Comparison of ENCODE assay signal across 16 cellular contexts in genomic region chr7:74379938-74380337, GRCh38.
A peak's percentile ranks its signal among the peaks of the same experiment; 100 is the strongest.
DNase-seq lines count a peak whose midpoint lies in the region; ATAC-seq and TF ChIP-seq lines count a peak whose summit lies in the region.
"Had no signal": no experiment of that assay in that cellular context is flagged by ENCODE, and none has a peak within 500 bp of the region (broad histone marks: within the 10 kb centered on the region; RNA-seq: fewer than 3 reads in every experiment).

No MANE protein-coding gene starts in this region.

- 0 out of 2 replicates have a peak, but pooled peaks cover 3% of the 10 kb centered on the region for H3K36me3 ChIP-seq in GM23338 (ENCODE audit: insufficient read depth)
- H3K36me3 ChIP-seq: gastrocnemius medialis had no signal

- no peaks in the 10 kb centered on the region for H4K20me1 ChIP-seq in GM23338 (replicated peaks; ENCODE audit: insufficient read depth)

- H3K4me1 ChIP-seq in GM23338 (ENCODE audit: insufficient read depth): no peaks in the 10 kb centered on the region
- H3K4me1 ChIP-seq: Caco-2, gastrocnemius medialis had no signal

- CTCF ChIA-PET in MCF 10A (lab: Yijun Ruan, JAX): interaction anchor here (1.0 to 3.0 kb wide), 4 partner anchors 11 to 174 kb away, joined by 3 to 13 read pairs (median 6); no protein-coding TSS in a partner anchor

- H3K27me3 ChIP-seq in layer of hippocampus (ENCODE audit: control insufficient read depth, insufficient read depth, low read length): no peaks in the 10 kb centered on the region
- no peaks in the 10 kb centered on the region for H3K27me3 ChIP-seq in GM23338 (ENCODE audit: insufficient read depth)
- H3K27me3 ChIP-seq: gastrocnemius medialis had no signal

- H3K4me1 Mint-ChIP-seq in brain: peaks cover 7% of the 10 kb centered on the region
- H3K4me1 Mint-ChIP-seq in GM23338: peaks cover 6% of the 10 kb centered on the region; the same call in 2 of the 3 replicates
- no peaks in the 10 kb centered on the region for H3K4me1 Mint-ChIP-seq in MCF 10A (ENCODE audit: insufficient read depth, unreplicated experiment)
- H3K4me1 Mint-ChIP-seq: stimulated activated memory B cell treated with anti-CD40 and anti-IgM and Interleukin-4, amounts not matched to agents 10 μg/mL and 1 μg/mL and 100 μg/mL, for 72 hours had no signal

- H3K27me3 Mint-ChIP-seq in brain: no peaks in the 10 kb centered on the region
- H3K27me3 Mint-ChIP-seq in GM23338 (ENCODE audit: insufficient read depth, low read depth, poor library complexity): peaks cover 6% of the 10 kb centered on the region
- no peaks in the 10 kb centered on the region for H3K27me3 Mint-ChIP-seq in MCF 10A (ENCODE audit: insufficient read depth, unreplicated experiment)
- H3K27me3 Mint-ChIP-seq: stimulated activated memory B cell treated with anti-CD40 and anti-IgM and Interleukin-4, amounts not matched to agents 10 μg/mL and 1 μg/mL and 100 μg/mL, for 72 hours had no signal

- ATAC-seq in GM23338: no peak
- ATAC-seq: stimulated activated memory B cell treated with anti-CD40 and anti-IgM and Interleukin-4, amounts not matched to agents 10 μg/mL and 1 μg/mL and 100 μg/mL, for 72 hours had no signal

- H3K79me2 ChIP-seq in GM23338 (replicated peaks; ENCODE audit: insufficient read depth): no peaks in the 10 kb centered on the region

- H3K9me3 Mint-ChIP-seq in brain: no peaks in the 10 kb centered on the region
- H3K9me3 Mint-ChIP-seq in GM23338: no peaks in the 10 kb centered on the region
- no peaks in the 10 kb centered on the region for H3K9me3 Mint-ChIP-seq in MCF 10A (ENCODE audit: unreplicated experiment)
- H3K9me3 Mint-ChIP-seq: activated T-helper 1 cell treated with anti-CD3 and anti-CD28 coated beads, Interleukin-12 subunit alpha, Interleukin-12 subunit beta, Interleukin-2, Interleukin-4 antibody, amounts not matched to agents 30 ng/mL and 10 ng/mL and 1 ng/mL, durations not matched to agents 14 hours and 24 hours and 36 hours; T-helper 2 cell treated with Interferon-gamma antibody and Interleukin-4, amounts not matched to agents 5 μg/mL and 100 μg/mL, for 36 hours had no signal

- H3K4me3 Mint-ChIP-seq in brain (no peak overlapping the region), GM23338 (no peak overlapping the region), MCF 10A (ENCODE audit: unreplicated experiment) (no peak overlapping the region)
- H3K4me3 Mint-ChIP-seq: activated T-helper 1 cell treated with anti-CD3 and anti-CD28 coated beads, Interleukin-12 subunit alpha, Interleukin-12 subunit beta, Interleukin-2, Interleukin-4 antibody, amounts not matched to agents 30 ng/mL and 10 ng/mL and 1 ng/mL, durations not matched to agents 14 hours and 24 hours and 36 hours; stimulated activated memory B cell treated with anti-CD40 and anti-IgM and Interleukin-4, amounts not matched to agents 10 μg/mL and 1 μg/mL and 100 μg/mL, for 72 hours; T-helper 2 cell treated with Interferon-gamma antibody and Interleukin-4, amounts not matched to agents 5 μg/mL and 100 μg/mL, for 36 hours had no signal

- no peak for TF ChIP-seq CTCF in brain (conservative IDR thresholded peaks at IDR 0.05)
- no peak for TF ChIP-seq CTCF in GM23338 (conservative IDR thresholded peaks at IDR 0.05; ENCODE audit: low read depth in 2 of 2)
- TF ChIP-seq CTCF in MCF 10A (IDR thresholded peaks at IDR 0.05; ENCODE audit: unreplicated experiment): no peak

- no TSS peak for BruUV-seq in MCF 10A (replicated peaks; lab: Mats Ljungman, UMichigan)

- H3K9me2 ChIP-seq in GM23338 (ENCODE audit: insufficient read depth): no peaks in the 10 kb centered on the region

- no peak overlapping the region for H3K4me3 ChIP-seq in GM23338
- H3K4me3 ChIP-seq: gastrocnemius medialis had no signal

- 0 out of 2 replicates have a peak, but pooled peaks cover 3% of the 10 kb centered on the region for H3F3A ChIP-seq in GM23338 (replicated peaks; ENCODE audit: low read depth)

- intact Hi-C loops in MCF 10A (cut with micrococcal nuclease): no loop called here

- H3K4me2 ChIP-seq in GM23338: no peak overlapping the region

- H2AFZ ChIP-seq in GM23338: no peak overlapping the region

- H3K27ac ChIP-seq in layer of hippocampus (ENCODE audit: low read depth, low read length): peak overlapping the region; percentile 89
- H3K27ac ChIP-seq in substantia nigra (ENCODE audit: low read depth, low read length, poor library complexity, severe bottlenecking): peak overlapping the region; percentile 67
- no peak overlapping the region for H3K27ac ChIP-seq in GM23338 (ENCODE audit: low read depth)
- H3K27ac ChIP-seq: gastrocnemius medialis had no signal

- DNase-seq in NCI-H446 (lab: John Stamatoyannopoulos, UW): peak; percentile 47 to 76
- DNase-seq in substantia nigra (lab: John Stamatoyannopoulos, UW): peak in 44 of 49 donors; percentile 7 to 86 (median 67)
- DNase-seq in NCI-H2227 (lab: John Stamatoyannopoulos, UW; ENCODE audit: unreplicated experiment): no peak
- no peak for DNase-seq in GM23338 (ENCODE audit: low spot score)
- DNase-seq in MCF 10A (ENCODE audit: unreplicated experiment): no peak
- DNase-seq: activated CD4-positive, alpha-beta T cell treated with anti-CD3 and anti-CD28 coated beads, Interleukin-2, amount 50 U/mL, for 4 hours; Caco-2; gastrocnemius medialis; kidney; NCI-H1417 treated with DMSO at 0.1 percent for 48 hours; NCI-H526 treated with DMSO at 0.1 percent for 48 hours had no signal

- H3K36me3 Mint-ChIP-seq in brain: peaks cover 67% of the 10 kb centered on the region
- H3K36me3 Mint-ChIP-seq in GM23338 (ENCODE audit: low read depth): peaks cover 12% of the 10 kb centered on the region; the same call in 2 of the 3 replicates
- no peaks in the 10 kb centered on the region for H3K36me3 Mint-ChIP-seq in MCF 10A (ENCODE audit: insufficient read depth, unreplicated experiment)

- POLR2A ChIA-PET in MCF 10A (lab: Yijun Ruan, JAX): interaction anchor here (0.6 to 0.7 kb wide), 2 partner anchors 62 to 107 kb away, joined by 3 to 7 read pairs; no protein-coding TSS in a partner anchor

- peak overlapping the region; percentile 72 to 94 (median 91) for H3K27ac Mint-ChIP-seq in brain
- H3K27ac Mint-ChIP-seq in GM23338: no peak overlapping the region
- no peak overlapping the region for H3K27ac Mint-ChIP-seq in MCF 10A (ENCODE audit: low read depth, unreplicated experiment)
- H3K27ac Mint-ChIP-seq: activated T-helper 1 cell treated with anti-CD3 and anti-CD28 coated beads, Interleukin-12 subunit alpha, Interleukin-12 subunit beta, Interleukin-2, Interleukin-4 antibody, amounts not matched to agents 30 ng/mL and 10 ng/mL and 1 ng/mL, durations not matched to agents 14 hours and 24 hours and 36 hours; stimulated activated memory B cell treated with anti-CD40 and anti-IgM and Interleukin-4, amounts not matched to agents 10 μg/mL and 1 μg/mL and 100 μg/mL, for 72 hours; T-helper 2 cell treated with Interferon-gamma antibody and Interleukin-4, amounts not matched to agents 5 μg/mL and 100 μg/mL, for 36 hours had no signal

TF ChIP-seq in GM23338, 12 proteins besides CTCF, POLR2A, EP300 and RAD21 (continues in another document):
- TF ChIP-seq POLR2AphosphoS5 (IDR thresholded peaks at IDR 0.05; ENCODE audit: low read depth): no peak

Comparison
In these comparisons a context has a peak if more than half of its experiments do, and no peak if none do; other contexts are left out.
1. DNase-seq: peak in NCI-H446 (2 of 2) and substantia nigra (44 of 49); none in NCI-H2227 (single experiment), GM23338 (single experiment) and MCF 10A (single experiment).
2. H3K27ac Mint-ChIP-seq: peak in brain (5 of 5); none in GM23338 (single experiment) and MCF 10A (single experiment).